18 cellular contexts compared by ENCODE assay signal in genomic region chr3:102525624-102526023, GRCh38.
DNase-seq lines count a peak whose midpoint lies in the region; ATAC-seq and TF ChIP-seq lines count a peak whose summit lies in the region.
"Had no signal": no experiment of that assay in that cellular context is flagged by ENCODE, and none has a peak within 500 bp of the region (broad histone marks: within the 10 kb centered on the region; RNA-seq: fewer than 3 reads in every experiment).

No MANE protein-coding gene starts in this region.

- no peak for TF ChIP-seq POLR2A in esophagus squamous epithelium (IDR thresholded peaks at IDR 0.05)

- H3K9me3 ChIP-seq in esophagus squamous epithelium, result no peaks in the 10 kb centered on the region
- H3K9me3 ChIP-seq: ascending aorta, left ventricle myocardium inferior, right atrium auricular region had no signal

- peaks cover 0 to 9% (median 0%) of the 10 kb centered on the region in 4 donors for H3K27me3 ChIP-seq in esophagus squamous epithelium
- H3K27me3 ChIP-seq: ascending aorta, right atrium auricular region had no signal

- TF ChIP-seq CTCF in GM12865 (IDR thresholded peaks at IDR 0.05; ENCODE audit: insufficient read depth, low read depth, low read length, missing control alignments), result no peak
- TF ChIP-seq CTCF in esophagus squamous epithelium (IDR thresholded peaks at IDR 0.05), result no peak

- H3K27ac ChIP-seq in esophagus squamous epithelium, result no peak overlapping the region
- H3K27ac ChIP-seq: ascending aorta, left ventricle myocardium inferior, right atrium auricular region had no signal

- no peaks in the 10 kb centered on the region for H3K36me3 ChIP-seq in esophagus squamous epithelium
- H3K36me3 ChIP-seq: ascending aorta, left ventricle myocardium inferior, right atrium auricular region had no signal

- intact Hi-C loops in esophagus squamous epithelium (cut with DNase I), result no loop called here

- no peaks in the 10 kb centered on the region for H3K4me1 ChIP-seq in esophagus squamous epithelium
- H3K4me1 ChIP-seq: ascending aorta, left ventricle myocardium inferior, right atrium auricular region had no signal

- no peak overlapping the region for H3K4me3 ChIP-seq in GM12865 (ENCODE audit: low read depth, low read length)
- H3K4me3 ChIP-seq in esophagus squamous epithelium, result no peak overlapping the region
- H3K4me3 ChIP-seq: ascending aorta, left ventricle myocardium inferior, right atrium auricular region had no signal

- peak; percentile 75 for ATAC-seq in GM19328 (IDR thresholded peaks at IDR 0.05; ENCODE audit: unreplicated experiment)
- ATAC-seq in HG02852 (IDR thresholded peaks at IDR 0.05; ENCODE audit: unreplicated experiment), result peak; percentile 90
- ATAC-seq in HG03565 (IDR thresholded peaks at IDR 0.05; ENCODE audit: unreplicated experiment), result peak; percentile 76
- ATAC-seq: activated T-helper 17 cell treated with anti-CD3 and anti-CD28 coated beads, Interleukin-2, amount 50 U/mL, for 72 hours; HCT116; stimulated activated naive B cell treated with anti-CD40 and anti-IgM and Interleukin-4, amounts not matched to agents 10 μg/mL and 1 μg/mL and 100 μg/mL, for 72 hours had no signal

- peak; percentile 9 for DNase-seq in GM12865 (ENCODE audit: low read depth)
- no peak for DNase-seq in esophagus squamous epithelium (lab: John Stamatoyannopoulos, UW)
- no peak for DNase-seq in cerebellum (ENCODE audit: low spot score)
- DNase-seq in ureter (ENCODE audit: low spot score), result no peak
- DNase-seq in NCI-H1092 treated with DMSO at 0.1 percent for 48 hours (lab: John Stamatoyannopoulos, UW), result no peak
- DNase-seq: activated CD4-positive, alpha-beta T cell treated with anti-CD3 and anti-CD28 coated beads, Interleukin-2, amount 50 U/mL, for 1 hour; dermis blood vessel endothelial cell; left ventricle myocardium inferior; naive B cell; stimulated activated CD4-positive, alpha-beta T cell treated with anti-CD3 and anti-CD28 coated beads, Interleukin-4, amount 100 ng/mL, for 24 hours; stimulated activated naive B cell treated with anti-CD40 and anti-IgM and Interleukin-4, amounts not matched to agents 10 μg/mL and 1 μg/mL and 100 μg/mL, for 72 hours had no signal
